In genomic region chr12:87814625-87815024, GRCh38 we compare ENCODE assay signal across 21 cellular contexts.
DNase-seq lines count a peak whose midpoint lies in the region; ATAC-seq, FAIRE-seq and TF ChIP-seq lines count a peak whose summit lies in the region.
"Had no signal": no experiment of that assay in that cellular context is flagged by ENCODE, and none has a peak within 500 bp of the region (broad histone marks: within the 10 kb centered on the region; RNA-seq: fewer than 3 reads in every experiment).

No MANE protein-coding gene starts in this region.

- no peak overlapping the region for H2BK12ac ChIP-seq in trophoblast cell (ENCODE audit: low read length)

- no peak overlapping the region for H3K4me2 ChIP-seq in trophoblast cell (ENCODE audit: low read length)

- H3K79me2 ChIP-seq in trophoblast cell (ENCODE audit: control insufficient read depth, insufficient read depth, low read length, poor library complexity): no peaks in the 10 kb centered on the region

- no peak for FAIRE-seq in pancreas (lab: Jason Lieb, UNC)
- FAIRE-seq: A204.1, GM12891, GM18507 had no signal

- H3K27me3 ChIP-seq in SJSA1 (replicated peaks) (no peaks in the 10 kb centered on the region), trophoblast cell (ENCODE audit: insufficient read depth, low read length) (no peaks in the 10 kb centered on the region), pancreas (no peaks in the 10 kb centered on the region)

- no peak overlapping the region for H4K12ac ChIP-seq in trophoblast cell (ENCODE audit: low read depth, low read length)

- no peak overlapping the region for H3K4me3 ChIP-seq in AG10803 (ENCODE audit: low read length)
- H3K4me3 ChIP-seq in SJSA1: no peak overlapping the region
- no peak overlapping the region for H3K4me3 ChIP-seq in trophoblast cell (ENCODE audit: low read depth, low read length)
- H3K4me3 ChIP-seq in pancreas: no peak overlapping the region

- H3K18ac ChIP-seq in trophoblast cell (ENCODE audit: low read length): no peak overlapping the region

- H4K91ac ChIP-seq in trophoblast cell (ENCODE audit: low read depth, low read length): no peak overlapping the region

- peak; percentile 31 for DNase-seq in AG10803 (ENCODE audit: low read depth)
- DNase-seq in SJSA1 (ENCODE audit: low read depth in 1 of 2, low spot score in 2 of 2): no peak
- peak; percentile 43 for DNase-seq in fibroblast of gingiva (ENCODE audit: low read depth)
- DNase-seq in trophoblast cell: peak; percentile 28 to 49
- DNase-seq in ACHN: no peak
- no peak for DNase-seq in HuH-7 (ENCODE audit: low spot score)
- DNase-seq in pancreas: no peak
- DNase-seq: AML-193; DMS 273 treated with DMSO at 0.1 percent for 48 hours; GF-D8; Kasumi-1; NCI-H1417 treated with DMSO at 0.1 percent for 48 hours; NCI-H1930; NCI-H2171; NCI-H446 treated with DMSO at 0.1 percent for 48 hours; NK-92 treated with Interleukin-12 subunit alpha and Interleukin-12 subunit beta, amount 100 ng/mL, for 24 hours; RPMI8226; SIG-M5 had no signal

- H3K14ac ChIP-seq in trophoblast cell (ENCODE audit: low read length): no peak overlapping the region

- H2BK5ac ChIP-seq in trophoblast cell (ENCODE audit: low read depth, low read length, poor library complexity): no peak overlapping the region

- H2BK120ac ChIP-seq in trophoblast cell (ENCODE audit: insufficient read depth, low read length, poor library complexity): no peak overlapping the region

- H3K23ac ChIP-seq in trophoblast cell (ENCODE audit: low read length): no peak overlapping the region

- H2AK5ac ChIP-seq in trophoblast cell (ENCODE audit: low read length): no peak overlapping the region

- no peaks in the 10 kb centered on the region for H3K79me1 ChIP-seq in trophoblast cell (ENCODE audit: low read length)

- no peak for ATAC-seq in pancreas

- no peak overlapping the region for H4K8ac ChIP-seq in trophoblast cell (ENCODE audit: low read depth, low read length)

- no peak overlapping the region for H3K9ac ChIP-seq in trophoblast cell (ENCODE audit: low read length)

- H3K36me3 ChIP-seq in SJSA1 (no peaks in the 10 kb centered on the region), trophoblast cell (ENCODE audit: control insufficient read depth in 1 of 2, insufficient read depth in 2 of 2, low read length in 2 of 2) (no peaks in the 10 kb centered on the region), pancreas (no peaks in the 10 kb centered on the region)

- in situ Hi-C loops in ACHN (cut with HindIII; ENCODE audit: low pct_ligation_motif_present, low pct_unique_long_range_greater_than_20kb, low sequenced_read_pairs): no loop called here

- H3K4me1 ChIP-seq in SJSA1 (replicated peaks) (peaks cover 52% of the 10 kb centered on the region), trophoblast cell (ENCODE audit: control insufficient read depth in 1 of 2, insufficient read depth in 2 of 2, low read length in 2 of 2) (no peaks in the 10 kb centered on the region), pancreas (no peaks in the 10 kb centered on the region)

- H2AFZ ChIP-seq in trophoblast cell (ENCODE audit: insufficient read depth, low read length, poor library complexity): no peak overlapping the region

- no peak overlapping the region for H3K4ac ChIP-seq in trophoblast cell (ENCODE audit: low read depth, low read length)

- intact Hi-C loops in pancreas (cut with DNase I): no loop called here

- no CpG with 5 or more reads among the region's 2 CpGs for WGBS in trophoblast cell (ENCODE audit: extremely low coverage, insufficient coverage, insufficient read length)
- WGBS in pancreas, 2 donors: 62 to 98% methylated on average over 2 of the region's 2 CpGs

- peak overlapping the region; percentile 89 for H3K27ac ChIP-seq in SJSA1
- no peak overlapping the region for H3K27ac ChIP-seq in trophoblast cell (ENCODE audit: low read depth, low read length)
- no peak overlapping the region for H3K27ac ChIP-seq in pancreas

- H3K9me3 ChIP-seq in SJSA1 (replicated peaks): no peaks in the 10 kb centered on the region
- H3K9me3 ChIP-seq in trophoblast cell (ENCODE audit: insufficient read depth, low read depth, low read length): no peaks in the 10 kb centered on the region
- H3K9me3 ChIP-seq in pancreas: no peaks in the 10 kb centered on the region

- TF ChIP-seq CTCF in AG10803 (conservative IDR thresholded peaks at IDR 0.05; ENCODE audit: low read length) (no peak), pancreas (IDR thresholded peaks at IDR 0.05) (no peak)

Comparison
In these comparisons a context has a peak if more than half of its experiments do, and no peak if none do; other contexts are left out.
1. DNase-seq: peak in AG10803 (single experiment), fibroblast of gingiva (single experiment) and trophoblast cell (2 of 2); none in SJSA1 (0 of 2), ACHN (single experiment), HuH-7 (single experiment) and pancreas (0 of 6).